Comparison of ENCODE assay signal across 8 cellular contexts in the genomic region with DNA sequence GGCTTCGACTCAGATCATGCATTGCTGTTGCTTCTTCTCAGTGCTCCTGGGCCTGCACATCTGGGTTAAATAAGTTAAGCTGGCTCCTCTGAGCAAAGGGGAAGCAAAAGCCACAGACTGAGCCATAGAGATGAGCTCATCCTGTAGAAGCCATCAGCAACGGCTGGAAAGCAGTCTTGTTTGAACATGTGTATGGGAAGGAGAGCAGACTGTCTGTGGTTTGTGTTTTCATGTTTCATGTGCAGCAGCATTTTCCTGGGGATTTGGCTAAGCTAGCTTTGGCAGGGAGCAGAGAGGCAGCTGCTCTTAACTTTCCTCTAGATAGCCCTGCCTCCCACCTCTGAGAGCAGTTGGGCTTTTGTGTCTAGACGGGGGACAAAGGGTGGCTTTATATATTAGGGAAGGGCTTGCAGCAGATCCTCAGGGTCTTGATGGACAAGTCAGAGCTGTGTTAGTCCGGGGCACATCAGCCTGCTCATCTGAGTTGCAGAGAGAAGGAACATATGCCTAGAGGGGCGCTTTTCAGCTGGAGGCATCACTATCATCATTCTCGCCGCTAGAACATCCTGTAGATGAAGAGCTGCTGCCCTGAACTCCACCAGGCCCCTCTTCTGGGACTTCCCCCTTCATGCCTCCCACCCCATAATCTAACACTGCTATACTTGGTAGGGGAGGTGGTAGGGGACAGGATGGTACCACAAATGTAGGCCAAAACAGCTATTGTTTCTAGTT. TPM values are rescaled to one million over a fixed set of nuclear protein-coding genes. Genes with fewer than 3 reads are reported as not detected.
DNase-seq lines count a peak whose midpoint lies in the region; ATAC-seq and TF ChIP-seq lines count a peak whose summit lies in the region.

No MANE protein-coding gene starts in this region.

- H3K27me3 ChIP-seq in prostate gland (replicated peaks; ENCODE audit: insufficient read depth) = no peaks in the 10 kb centered on the region

- peak overlapping the region; percentile 43 to 62 for H3K27ac ChIP-seq in prostate gland

- no peaks in the 10 kb centered on the region for H3K9me3 ChIP-seq in prostate gland

- ATAC-seq in GM19452 (IDR thresholded peaks at IDR 0.05; ENCODE audit: unreplicated experiment) (peak; percentile 80), HG03521 (IDR thresholded peaks at IDR 0.05; ENCODE audit: unreplicated experiment) (peak; percentile 63)

- H3K36me3 ChIP-seq in prostate gland = no peaks in the 10 kb centered on the region

- no peak overlapping the region for H3K4me3 ChIP-seq in prostate gland

- no peak for TF ChIP-seq CTCF in prostate gland (IDR thresholded peaks at IDR 0.05)

- intact Hi-C loops in prostate gland (cut with DNase I) = loop anchor here (5.0 to 10.0 kb wide), 3 partner anchors 38 to 666 kb away; a partner anchor contains a TSS

- 27% methylated on average over 7 of the region's 7 CpGs for WGBS in prostate gland

- no peak for TF ChIP-seq POLR2A in prostate gland (IDR thresholded peaks at IDR 0.05)

- DNase-seq in DMS79 (lab: John Stamatoyannopoulos, UW) (peak; percentile 37), UCSD-AML1 (lab: John Stamatoyannopoulos, UW; ENCODE audit: unreplicated experiment) (peak; percentile 55), fibroblast of peridontal ligament (ENCODE audit: extremely low read depth) (peak; percentile 98), prostate gland (ENCODE audit: low spot score) (peak; percentile 45), occipital lobe (lab: John Stamatoyannopoulos, UW) (no peak), T-helper 9 cell (no peak)

- H3K4me1 ChIP-seq in prostate gland (replicated peaks) = no peaks in the 10 kb centered on the region

RNA-seq across cellular contexts. Expression of a gene that starts 14.9 kb away (rescaled TPM):
- total RNA-seq in prostate gland (10 to 100 TPM; 12.6 to 17.5 TPM), occipital lobe (3.7 TPM)

RNA-seq across cellular contexts. Expression of a gene that starts 35.9 kb away (rescaled TPM):
- total RNA-seq in prostate gland (10 to 100 TPM; 15.2 to 19.9 TPM), occipital lobe (3.0 TPM)

RNA-seq across cellular contexts. Expression of a gene that starts 36.7 kb away (rescaled TPM):
- total RNA-seq in prostate gland (100 to 1,000 TPM in 1 of 2 donors, 10 to 100 TPM in 1; 29.2 to 192 TPM), occipital lobe (15.0 TPM)

RNA-seq across cellular contexts. Expression of a gene that starts 49.9 kb away (rescaled TPM):
- total RNA-seq in prostate gland (10 to 100 TPM; 23.9 to 44.0 TPM), occipital lobe (15.3 TPM)

RNA-seq across cellular contexts. Expression of a gene that starts 50.1 kb away (rescaled TPM):
- total RNA-seq in prostate gland (100 to 1,000 TPM; 141 to 154 TPM), occipital lobe (10.5 TPM)

Comparison
In these comparisons a context has a peak if more than half of its experiments do, and no peak if none do; other contexts are left out.
1. DNase-seq: peak in DMS79 (single experiment), UCSD-AML1 (single experiment), fibroblast of peridontal ligament (single experiment) and prostate gland (single experiment); none in occipital lobe (single experiment) and T-helper 9 cell (single experiment).